ENCODE assay signal across 26 cellular contexts in genomic region chr9:94904806-94905205, GRCh38.
A peak's percentile ranks its signal among the peaks of the same experiment; 100 is the strongest.
DNase-seq lines count a peak whose midpoint lies in the region; ATAC-seq, FAIRE-seq and TF ChIP-seq lines count a peak whose summit lies in the region.
"Had no signal": no experiment of that assay in that cellular context is flagged by ENCODE, and none has a peak within 500 bp of the region (broad histone marks: within the 10 kb centered on the region; RNA-seq: fewer than 3 reads in every experiment).

No MANE protein-coding gene starts in this region.

- no peak overlapping the region for H4K5ac ChIP-seq in H9 (ENCODE audit: insufficient read length, low read depth, low read length)

- no peak overlapping the region for H3K9ac ChIP-seq in H9 (ENCODE audit: extremely low read depth, insufficient read length, low read length)
- H3K9ac ChIP-seq: BLaER1 treated with 17β-estradiol and CSF1 and Interleukin-3, amounts not matched to agents 10 nM and 100 nM had no signal

- H2BK120ac ChIP-seq in H9 (ENCODE audit: low read depth, low read length, poor library complexity, severe bottlenecking): no peak overlapping the region

- TF ChIP-seq RAD21 in A549 (conservative IDR thresholded peaks at IDR 0.05 in 1 of 2, IDR thresholded peaks at IDR 0.05 in 1 of 2): no peak

- no peak overlapping the region for H4K91ac ChIP-seq in H9 (ENCODE audit: insufficient read length, low read depth, low read length)

- TF ChIP-seq CTCF in A549 (IDR thresholded peaks at IDR 0.05) (no peak), osteoblast (IDR thresholded peaks at IDR 0.05; ENCODE audit: extremely low read depth, low read depth, low read length) (no peak), H9 (conservative IDR thresholded peaks at IDR 0.05) (no peak), uterus (IDR thresholded peaks at IDR 0.05) (no peak)

- DNase-seq in A549 (ENCODE audit: low read depth in 1 of 2, low spot score in 1 of 2) (no peak), NCI-H748 treated with DMSO at 0.1 percent for 48 hours (lab: John Stamatoyannopoulos, UW) (peak; percentile 42), frontal cortex (ENCODE audit: low spot score in 2 of 2) (no peak), osteoblast (ENCODE audit: insufficient read length, low spot score, missing footprints) (no peak), H9 (no peak), DMS153 (lab: John Stamatoyannopoulos, UW) (no peak), uterus (no peak)
- no peak for DNase-seq in stimulated activated naive CD8-positive, alpha-beta T cell treated with anti-CD3 and anti-CD28 coated beads, Interleukin-15, Interleukin-2, amounts not matched to agents 100 U/mL and 50 U/mL, for 24 hours
- DNase-seq: endodermal cell; left colon; NCI-H1105 treated with DMSO at 0.1 percent for 48 hours; NCI-H2081; nephron progenitor cell; stimulated activated CD4-positive, alpha-beta T cell treated with anti-CD3 and anti-CD28 coated beads, Interleukin-2, amount 100 ng/mL, for 48 hours; stimulated activated naive CD4-positive, alpha-beta T cell; T-helper 9 cell; transverse colon had no signal

- H3K79me1 ChIP-seq in H9 (ENCODE audit: insufficient read depth, low read depth, low read length, poor library complexity, severe bottlenecking): no peaks in the 10 kb centered on the region

- H3K14ac ChIP-seq in H9 (ENCODE audit: insufficient read depth, low read length): no peak overlapping the region

- no peak for TF ChIP-seq EP300 in A549 (IDR thresholded peaks at IDR 0.05)

- TF ChIP-seq POLR2A in A549 (IDR thresholded peaks at IDR 0.05; ENCODE audit: low read length) (no peak), uterus (IDR thresholded peaks at IDR 0.05) (no peak)

- H3K23ac ChIP-seq in H9 (ENCODE audit: insufficient read length, low read depth, low read length): no peak overlapping the region

- POLR2A ChIA-PET in A549 (lab: Yijun Ruan, JAX): interaction anchor here (0.6 to 3.0 kb wide), 9 partner anchors 8 to 121 kb away, joined by 3 to 36 read pairs (median 4); no protein-coding TSS in a partner anchor

- H3K36me3 ChIP-seq in osteoblast (ENCODE audit: insufficient read depth, low read length) (no peaks in the 10 kb centered on the region), uterus (no peaks in the 10 kb centered on the region)
- H3K36me3 ChIP-seq: prostate gland, transverse colon had no signal

- intact Hi-C loops in uterus (cut with DNase I; ENCODE audit: low total_unique reads): no loop called here

- CTCF ChIA-PET in A549 (lab: Yijun Ruan, JAX): interaction anchor here (1.0 to 7.8 kb wide), 5 partner anchors 9 to 223 kb away, joined by 3 to 48 read pairs (median 8); no protein-coding TSS in a partner anchor

- H4K8ac ChIP-seq in H9 (replicated peaks; ENCODE audit: insufficient read length, low read depth, low read length): no peak overlapping the region

- ATAC-seq in A549: no peak
- ATAC-seq in stimulated activated naive CD8-positive, alpha-beta T cell treated with anti-CD3 and anti-CD28 coated beads, Interleukin-15, Interleukin-2, amounts not matched to agents 100 U/mL and 50 U/mL, for 24 hours: no peak
- ATAC-seq: activated T-helper 17 cell treated with anti-CD3 and anti-CD28 coated beads, Interleukin-2, amount 50 U/mL, for 72 hours; left colon had no signal

- H3K4me1 ChIP-seq in A549 (peaks cover 94% of the 10 kb centered on the region), osteoblast (ENCODE audit: insufficient read depth, low read length) (peaks cover 68% of the 10 kb centered on the region), H9 (ENCODE audit: insufficient read depth, low read length) (peaks cover 5% of the 10 kb centered on the region), uterus (peaks cover 0 to 16% of the 10 kb centered on the region in 2 donors)
- H3K4me1 ChIP-seq: prostate gland had no signal

- no peaks in the 10 kb centered on the region for H3K23me2 ChIP-seq in H9 (ENCODE audit: insufficient read length, low read depth, low read length, poor library complexity, severe bottlenecking)

- no peak overlapping the region for H2BK12ac ChIP-seq in H9 (ENCODE audit: insufficient read length, low read depth, low read length)

- H3K4me3 ChIP-seq in A549: peak overlapping the region; percentile 21
- H3K4me3 ChIP-seq in osteoblast (ENCODE audit: insufficient read depth, low read length): peak overlapping the region; percentile 0
- no peak overlapping the region for H3K4me3 ChIP-seq in uterus
- H3K4me3 ChIP-seq: BLaER1 treated with 17β-estradiol and CSF1 and Interleukin-3, amounts not matched to agents 10 nM and 100 nM; coronary artery; prostate gland; skin epidermis; transverse colon had no signal

- FAIRE-seq in A549 (lab: Jason Lieb, UNC) (no peak), frontal cortex (lab: Jason Lieb, UNC) (peak; percentile 95)
- FAIRE-seq: A204.1, GM19239 had no signal

- no peaks in the 10 kb centered on the region for H3K36me3 Mint-ChIP-seq in H9 (ENCODE audit: insufficient read depth in 1 of 3, low read depth in 3 of 3)

- H3K9me3 ChIP-seq in A549 (no peaks in the 10 kb centered on the region), osteoblast (ENCODE audit: low read depth, low read length) (no peaks in the 10 kb centered on the region), H9 (ENCODE audit: control insufficient read depth, low read depth, low read length) (no peaks in the 10 kb centered on the region), uterus (no peaks in the 10 kb centered on the region)
- H3K9me3 ChIP-seq: BLaER1 treated with 17β-estradiol and CSF1 and Interleukin-3, amounts not matched to agents 10 nM and 100 nM; prostate gland; transverse colon had no signal

- H3K27me3 Mint-ChIP-seq in H9 (ENCODE audit: low read depth): no peaks in the 10 kb centered on the region
- H3K27me3 Mint-ChIP-seq: activated naive CD8-positive, alpha-beta T cell; activated T-helper 17 cell treated with anti-CD3 and anti-CD28 coated beads, Interleukin-2, amount 50 U/mL, for 72 hours had no signal

- no peak overlapping the region for H3K4me3 Mint-ChIP-seq in H9
- H3K4me3 Mint-ChIP-seq: activated naive CD8-positive, alpha-beta T cell; activated T-helper 17 cell treated with anti-CD3 and anti-CD28 coated beads, Interleukin-2, amount 50 U/mL, for 72 hours; endodermal cell; nephron progenitor cell had no signal

- peaks cover 3% of the 10 kb centered on the region for H3K79me2 ChIP-seq in osteoblast (ENCODE audit: insufficient read depth, low read length)
- H3K79me2 ChIP-seq in H9 (ENCODE audit: insufficient read depth, low read length): no peaks in the 10 kb centered on the region

- no peak overlapping the region for H3K56ac ChIP-seq in H9 (ENCODE audit: insufficient read length, low read depth, low read length)

- H3K18ac ChIP-seq in H9 (ENCODE audit: insufficient read length, low read depth, low read length): no peak overlapping the region

- WGBS in A549 (ENCODE audit: missing lambda C conversion rate): 25% methylated on average over 3 of the region's 3 CpGs
- WGBS in H9 (ENCODE audit: extremely low coverage, insufficient read length, low lambda C conversion rate): no CpG with 5 or more reads among the region's 3 CpGs

- H3K9me3 Mint-ChIP-seq in H9: no peaks in the 10 kb centered on the region
- H3K9me3 Mint-ChIP-seq: activated T-helper 17 cell treated with anti-CD3 and anti-CD28 coated beads, Interleukin-2, amount 50 U/mL, for 72 hours; endodermal cell; nephron progenitor cell had no signal

- no peak overlapping the region for H2BK20ac ChIP-seq in H9 (ENCODE audit: low read depth, low read length, poor library complexity, severe bottlenecking)

- H2BK15ac ChIP-seq in H9 (ENCODE audit: low read depth, low read length): no peak overlapping the region

- H3K4me1 Mint-ChIP-seq in H9: peaks cover 30 to 46% of the 10 kb centered on the region in 2 experiments

- no peak overlapping the region for H3K4ac ChIP-seq in H9 (ENCODE audit: low read depth, low read length)

- H2AFZ ChIP-seq in osteoblast (ENCODE audit: low read length) (no peak overlapping the region), H9 (ENCODE audit: low read length) (no peak overlapping the region)

- H3K27me3 ChIP-seq in osteoblast (ENCODE audit: insufficient read depth, low read length) (no peaks in the 10 kb centered on the region), H9 (ENCODE audit: insufficient read depth, low read length) (no peaks in the 10 kb centered on the region), uterus (no peaks in the 10 kb centered on the region)
- H3K27me3 ChIP-seq: BLaER1 treated with 17β-estradiol and CSF1 and Interleukin-3, amounts not matched to agents 10 nM and 100 nM; transverse colon had no signal

- peak overlapping the region; percentile 89 for H3K4me2 ChIP-seq in A549
- H3K4me2 ChIP-seq in osteoblast (ENCODE audit: insufficient read depth, low read length): peak overlapping the region; percentile 63
- H3K4me2 ChIP-seq in H9 (ENCODE audit: insufficient read depth, insufficient read length, low read length): no peak overlapping the region
- H3K4me2 ChIP-seq: BLaER1 treated with 17β-estradiol and CSF1 and Interleukin-3, amounts not matched to agents 10 nM and 100 nM had no signal

- H2AK5ac ChIP-seq in H9 (ENCODE audit: insufficient read length, low read length): no peak overlapping the region

- no peak overlapping the region for H3K27ac Mint-ChIP-seq in H9
- H3K27ac Mint-ChIP-seq: activated naive CD8-positive, alpha-beta T cell; activated T-helper 17 cell treated with anti-CD3 and anti-CD28 coated beads, Interleukin-2, amount 50 U/mL, for 72 hours; endodermal cell; nephron progenitor cell had no signal

- H4K20me1 ChIP-seq in osteoblast (ENCODE audit: insufficient read depth, low read length) (no peaks in the 10 kb centered on the region), H9 (ENCODE audit: control insufficient read depth, insufficient read depth, insufficient read length) (no peaks in the 10 kb centered on the region)

- no peak overlapping the region for H3T11ph ChIP-seq in H9 (ENCODE audit: low read length)

- no peak overlapping the region for H2BK5ac ChIP-seq in H9 (ENCODE audit: insufficient read length, low read length)

- H3K27ac ChIP-seq in A549 (peak overlapping the region; percentile 97 to 99), osteoblast (ENCODE audit: low read depth, low read length) (peak overlapping the region; percentile 78), H9 (ENCODE audit: insufficient read length, low read depth, low read length) (no peak overlapping the region), uterus (peak overlapping the region in 1 of 2 donors; percentile 37)
- H3K27ac ChIP-seq: BLaER1 treated with 17β-estradiol and CSF1 and Interleukin-3, amounts not matched to agents 10 nM and 100 nM; prostate gland; RWPE1; transverse colon had no signal

TF ChIP-seq in A549, 52 proteins besides CTCF, POLR2A, EP300 and RAD21 (continues in another document):
- TF ChIP-seq FOSB (CRISPR knock-in tag; IDR thresholded peaks at IDR 0.05) (0 out of 2 replicates have a peak, but pooled peaks have one; percentile 8), CHD4 (IDR thresholded peaks at IDR 0.05; ENCODE audit: borderline replicate concordance) (no peak), TFCP2L1 (CRISPR knock-in tag; IDR thresholded peaks at IDR 0.05) (0 out of 2 replicates have a peak, but pooled peaks have one; percentile 41), ZSCAN20 (CRISPR knock-in tag; IDR thresholded peaks at IDR 0.05) (0 out of 2 replicates have a peak, but pooled peaks have one; percentile 10), HOXB13 (CRISPR knock-in tag; IDR thresholded peaks at IDR 0.05; ENCODE audit: low read depth) (peak; percentile 76; the same call in 1 of the 2 replicates), EHMT2 (IDR thresholded peaks at IDR 0.05; ENCODE audit: low read depth) (no peak), SMC3 (IDR thresholded peaks at IDR 0.05) (no peak)

Comparison
In these comparisons a context has a peak if more than half of its experiments do, and no peak if none do; other contexts are left out.
1. H3K4me3 ChIP-seq: peak in A549 (single experiment) and osteoblast (single experiment); none in uterus (0 of 2).